Comparison of ENCODE assay signal across 15 cellular contexts in the genomic region with DNA sequence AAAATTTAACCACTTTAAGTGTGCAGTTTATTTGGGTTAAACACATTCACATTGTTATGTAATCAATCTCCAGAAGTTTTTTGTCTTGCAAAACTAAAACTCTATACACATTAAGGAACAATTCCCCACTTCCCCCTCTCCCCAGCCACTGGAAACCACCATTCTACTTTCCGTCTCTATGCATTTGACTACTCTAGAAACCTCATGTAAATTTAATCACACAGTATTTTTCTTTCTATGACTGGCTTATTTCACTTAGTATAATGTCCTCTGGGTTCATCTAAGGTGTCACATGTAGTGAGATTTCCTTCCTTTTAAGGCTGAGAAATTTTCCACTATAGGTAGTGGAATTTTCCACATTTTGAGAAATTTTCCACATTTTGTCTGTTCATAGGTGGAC.
"Had no signal": no experiment of that assay in that cellular context is flagged by ENCODE, and none has a peak within 500 bp of the region (broad histone marks: within the 10 kb centered on the region; RNA-seq: fewer than 3 reads in every experiment).

No MANE protein-coding gene starts in this region.

- ATAC-seq: activated CD4-positive, alpha-beta T cell treated with anti-CD3 and anti-CD28 coated beads for 36 hours; activated CD8-positive, alpha-beta memory T cell treated with anti-CD3 and anti-CD28 coated beads, Interleukin-2, amount 10 ng/mL, durations not matched to agents 7 days and 5 days; natural killer cell; stimulated activated effector memory CD8-positive, alpha-beta T cell treated with anti-CD3 and anti-CD28 coated beads, Interleukin-12 subunit alpha, Interleukin-12 subunit beta, amount 100 ng/mL, for 72 hours had no signal

- DNase-seq: activated CD4-positive, alpha-beta memory T cell treated with anti-CD3 and anti-CD28 coated beads for 36 hours; activated CD4-positive, alpha-beta T cell treated with anti-CD3 and anti-CD28 coated beads for 36 hours; activated CD8-positive, alpha-beta memory T cell treated with anti-CD3 and anti-CD28 coated beads, Interleukin-2, amount 10 ng/mL, durations not matched to agents 7 days and 5 days; activated naive CD4-positive, alpha-beta T cell treated with anti-CD3 and anti-CD28 coated beads, Interleukin-2, amount 50 U/mL, for 16 hours; activated T-cell treated with anti-CD3 and anti-CD28 coated beads, Interleukin-2, amount 50 U/mL, for 1 hour; foreskin melanocyte; head of caudate nucleus; mesendoderm; natural killer cell; stimulated activated CD4-positive, alpha-beta T cell treated with anti-CD3 and anti-CD28 coated beads, Interleukin-12 subunit alpha, Interleukin-12 subunit beta, amount 100 ng/mL, for 4 hours; stimulated activated CD4-positive, alpha-beta T cell treated with anti-CD3 and anti-CD28 coated beads, Interleukin-2, amount 100 ng/mL, for 24 hours; thyroid gland; uterus; WERI-Rb-1 had no signal
